ENCODE assay signal across 9 cellular contexts in the genomic region with DNA sequence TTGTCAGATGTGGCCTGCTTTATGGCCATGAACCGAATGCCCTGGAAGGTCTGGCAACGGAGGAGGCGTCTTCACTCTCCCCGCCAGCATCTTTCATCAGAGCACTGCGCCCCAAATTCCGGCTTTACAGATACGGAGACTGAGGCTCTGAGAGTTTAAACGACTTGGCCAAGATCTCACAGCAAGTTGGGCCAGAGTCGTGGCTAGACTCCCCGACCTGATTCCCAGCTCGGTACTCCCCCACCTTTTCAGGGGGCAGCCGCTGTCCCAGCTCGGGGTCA. TPM values are rescaled to one million over a fixed set of nuclear protein-coding genes. Genes with fewer than 3 reads are reported as not detected.
DNase-seq lines count a peak whose midpoint lies in the region; ATAC-seq and TF ChIP-seq lines count a peak whose summit lies in the region.
"Had no signal": no experiment of that assay in that cellular context is flagged by ENCODE, and none has a peak within 500 bp of the region (broad histone marks: within the 10 kb centered on the region; RNA-seq: fewer than 3 reads in every experiment).

No MANE protein-coding gene starts in this region.

- H3K4me3 ChIP-seq in right atrium auricular region (peak overlapping the region; percentile 43 to 54), colonic mucosa (peak overlapping the region; percentile 47)
- peak overlapping the region; percentile 67 for H3K4me3 ChIP-seq in naive thymus-derived CD4-positive, alpha-beta T cell (ENCODE audit: low read length)

- no peak for DNase-seq in right atrium auricular region (ENCODE audit: low spot score)
- DNase-seq in left ventricle myocardium superior, result no peak
- DNase-seq in colonic mucosa, result no peak
- no peak for DNase-seq in naive thymus-derived CD4-positive, alpha-beta T cell
- DNase-seq in cortex of kidney (lab: John Stamatoyannopoulos, UW), result no peak
- no peak for DNase-seq in putamen (ENCODE audit: low spot score)
- DNase-seq in Kasumi-1 (lab: John Stamatoyannopoulos, UW), result no peak

- no peaks in the 10 kb centered on the region for H3K9me3 Mint-ChIP-seq in naive thymus-derived CD4-positive, alpha-beta T cell

- no peaks in the 10 kb centered on the region for H3K9me3 ChIP-seq in right atrium auricular region
- no peaks in the 10 kb centered on the region for H3K9me3 ChIP-seq in colonic mucosa
- no peaks in the 10 kb centered on the region for H3K9me3 ChIP-seq in naive thymus-derived CD4-positive, alpha-beta T cell (ENCODE audit: control insufficient read depth in 2 of 3, low read length in 3 of 3)

- H3K4me1 ChIP-seq in right atrium auricular region (peaks cover 0 to 39% of the 10 kb centered on the region in 2 donors), colonic mucosa (peaks cover 16% of the 10 kb centered on the region)
- H3K4me1 ChIP-seq in naive thymus-derived CD4-positive, alpha-beta T cell (ENCODE audit: control insufficient read depth in 2 of 2, insufficient read depth in 2 of 2, low read length in 2 of 2), result peaks cover 27 to 29% of the 10 kb centered on the region in 2 donors

- H3K9ac ChIP-seq in colonic mucosa (ENCODE audit: low read depth in 2 of 2, low read length in 2 of 2), result no peak overlapping the region

- H3K27ac ChIP-seq in right atrium auricular region (peak overlapping the region in 1 of 2 donors; percentile 52), colonic mucosa (no peak overlapping the region)
- H3K27ac ChIP-seq in naive thymus-derived CD4-positive, alpha-beta T cell (ENCODE audit: low read depth, low read length), result no peak overlapping the region

- H3K27ac Mint-ChIP-seq in naive thymus-derived CD4-positive, alpha-beta T cell, result no peak overlapping the region

- peaks cover 33 to 82% (median 39%) of the 10 kb centered on the region in 5 donors for H3K27me3 Mint-ChIP-seq in naive thymus-derived CD4-positive, alpha-beta T cell

- CTCF ChIA-PET in naive thymus-derived CD4-positive, alpha-beta T cell (lab: Charles Lee), result interaction anchor here (1.0 to 2.4 kb wide), 5 partner anchors 8 to 220 kb away, joined by 3 to 8 read pairs (median 5); no protein-coding TSS in a partner anchor

- peaks cover 0 to 23% (median 22%) of the 10 kb centered on the region in 7 donors for H3K4me1 Mint-ChIP-seq in naive thymus-derived CD4-positive, alpha-beta T cell

- peak overlapping the region; percentile 60 to 90 (median 78) for H3K4me3 Mint-ChIP-seq in naive thymus-derived CD4-positive, alpha-beta T cell

- POLR2A ChIA-PET in naive thymus-derived CD4-positive, alpha-beta T cell (lab: Charles Lee), result no interaction called here

- no peak for TF ChIP-seq CTCF in right atrium auricular region (IDR thresholded peaks at IDR 0.05)
- no peak for TF ChIP-seq CTCF in colonic mucosa (IDR thresholded peaks at IDR 0.05)

- H3K36me3 Mint-ChIP-seq in naive thymus-derived CD4-positive, alpha-beta T cell, result no peaks in the 10 kb centered on the region

- ATAC-seq in left ventricle myocardium superior, result no peak
- no peak for ATAC-seq in naive thymus-derived CD4-positive, alpha-beta T cell
- no peak for ATAC-seq in HG02678 (IDR thresholded peaks at IDR 0.05; ENCODE audit: unreplicated experiment)

- intact Hi-C loops in left ventricle myocardium superior (cut with micrococcal nuclease) (loop anchor here (10.0 kb wide), 1 partner anchor 48 kb away; no protein-coding TSS in a partner anchor), colonic mucosa (cut with DNase I) (loop anchor here (2.0 kb wide), 1 partner anchor 60 kb away; no protein-coding TSS in a partner anchor)
- intact Hi-C loops in naive thymus-derived CD4-positive, alpha-beta T cell (cut with micrococcal nuclease), result loop anchor here (1.0 to 5.0 kb wide), 4 partner anchors 59 to 470 kb away; a partner anchor contains a TSS

- peaks cover 6 to 10% of the 10 kb centered on the region in 2 donors for H3K27me3 ChIP-seq in right atrium auricular region
- H3K27me3 ChIP-seq in colonic mucosa, result peaks cover 51% of the 10 kb centered on the region
- peaks cover 5 to 33% of the 10 kb centered on the region in 2 donors for H3K27me3 ChIP-seq in naive thymus-derived CD4-positive, alpha-beta T cell (ENCODE audit: control insufficient read depth in 2 of 2, insufficient read depth in 2 of 2, low read length in 2 of 2)

- no peaks in the 10 kb centered on the region for H3K36me3 ChIP-seq in right atrium auricular region
- H3K36me3 ChIP-seq in colonic mucosa, result no peaks in the 10 kb centered on the region
- no peaks in the 10 kb centered on the region for H3K36me3 ChIP-seq in naive thymus-derived CD4-positive, alpha-beta T cell (ENCODE audit: control insufficient read depth in 2 of 3, insufficient read depth in 3 of 3, low read length in 3 of 3)

RNA-seq across cellular contexts. Expression of a gene that starts 1.7 kb away (rescaled TPM):
- 10 to 100 TPM; 13.9 to 16.7 TPM for total RNA-seq in right atrium auricular region
- total RNA-seq in left ventricle myocardium superior, result 4.1 TPM
- total RNA-seq in colonic mucosa, result 1 to 10 TPM in 1 of 2 donors, under 1 TPM in 1; 0.49 to 2.7 TPM
- total RNA-seq in naive thymus-derived CD4-positive, alpha-beta T cell, result under 1 TPM in 3 of 5 experiments, not detected in 2; 0.07 to 0.17 (median 0.16) TPM
- not detected for polyA plus RNA-seq in naive thymus-derived CD4-positive, alpha-beta T cell
- total RNA-seq: endothelial cell of umbilical vein had no signal
- polyA plus RNA-seq: endothelial cell of umbilical vein had no signal
